ENCODE assay signal across 8 cellular contexts in genomic region chr17:81238815-81239713, GRCh38. TPM values are rescaled to one million over a fixed set of nuclear protein-coding genes. Genes with fewer than 3 reads are reported as not detected.
DNase-seq lines count a peak whose midpoint lies in the region; ATAC-seq, FAIRE-seq and TF ChIP-seq lines count a peak whose summit lies in the region.

A gene with protein sequence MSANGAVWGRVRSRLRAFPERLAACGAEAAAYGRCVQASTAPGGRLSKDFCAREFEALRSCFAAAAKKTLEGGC (plus strand): TSS chr17:81239318. CDS start chr17:81239364, 46 bp downstream.
A gene with protein sequence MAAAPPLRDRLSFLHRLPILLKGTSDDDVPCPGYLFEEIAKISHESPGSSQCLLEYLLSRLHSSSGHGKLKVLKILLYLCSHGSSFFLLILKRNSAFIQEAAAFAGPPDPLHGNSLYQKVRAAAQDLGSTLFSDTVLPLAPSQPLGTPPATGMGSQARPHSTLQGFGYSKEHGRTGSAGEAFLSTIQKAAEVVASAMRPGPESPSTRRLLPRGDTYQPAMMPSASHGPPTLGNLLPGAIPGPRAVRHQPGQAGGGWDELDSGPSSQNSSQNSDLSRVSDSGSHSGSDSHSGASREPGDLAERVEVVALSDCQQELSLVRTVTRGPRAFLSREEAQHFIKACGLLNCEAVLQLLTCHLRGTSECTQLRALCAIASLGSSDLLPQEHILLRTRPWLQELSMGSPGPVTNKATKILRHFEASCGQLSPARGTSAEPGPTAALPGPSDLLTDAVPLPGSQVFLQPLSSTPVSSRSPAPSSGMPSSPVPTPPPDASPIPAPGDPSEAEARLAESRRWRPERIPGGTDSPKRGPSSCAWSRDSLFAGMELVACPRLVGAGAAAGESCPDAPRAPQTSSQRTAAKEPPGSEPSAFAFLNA (minus strand): TSS chr17:81239055. CDS start chr17:81239033, 22 bp downstream.

- no peaks in the 10 kb centered on the region for H3K27me3 ChIP-seq in right atrium auricular region
- no peaks in the 10 kb centered on the region for H3K27me3 ChIP-seq in psoas muscle (ENCODE audit: insufficient read depth in 3 of 3, low read length in 2 of 3)

- ATAC-seq in GM18499 (IDR thresholded peaks at IDR 0.05; ENCODE audit: insufficient read depth, unreplicated experiment) (peak; percentile 81), HG02943 (IDR thresholded peaks at IDR 0.05; ENCODE audit: low read depth, unreplicated experiment) (peak; percentile 92), psoas muscle (peak; percentile 95 to 96 (median 96))

- H3K4me1 ChIP-seq in right atrium auricular region, result peaks cover 0 to 37% of the 10 kb centered on the region in 2 donors
- H3K4me1 ChIP-seq in psoas muscle, result peaks cover 20% of the 10 kb centered on the region

- 0 to 1% (median 1%) methylated on average over 68 to 100 of the region's 100 CpGs for WGBS in psoas muscle, 3 donors

- H3K9me3 ChIP-seq in right atrium auricular region, result no peaks in the 10 kb centered on the region
- H3K9me3 ChIP-seq in psoas muscle, result no peaks in the 10 kb centered on the region

- intact Hi-C loops in T-helper 2 cell treated with Interferon-gamma antibody and Interleukin-4, amounts not matched to agents 100 ng/mL and 5 ng/mL, for 36 hours (cut with micrococcal nuclease), result loop anchor here (1.0 to 2.0 kb wide), 2 partner anchors 16 to 56 kb away; partner anchors contain the start of gene SLC38A10
- intact Hi-C loops in psoas muscle (cut with DNase I), result no loop called here

- H3K36me3 ChIP-seq in right atrium auricular region, result no peaks in the 10 kb centered on the region
- peaks cover 0 to 28% of the 10 kb centered on the region in 2 donors for H3K36me3 ChIP-seq in psoas muscle (ENCODE audit: insufficient read depth in 1 of 2, low read depth in 1 of 2)

- TF ChIP-seq CTCF in right atrium auricular region (IDR thresholded peaks at IDR 0.05) (peak in 1 of 2 donors; percentile 32), psoas muscle (IDR thresholded peaks at IDR 0.05) (no peak)

- FAIRE-seq in urothelium cell line (lab: Jason Lieb, UNC), result peak; percentile 94

- DNase-seq in NCI-H187 treated with DMSO at 0.1 percent for 48 hours (lab: John Stamatoyannopoulos, UW) (peak; percentile 94), anterior cingulate cortex (lab: John Stamatoyannopoulos, UW) (peak; percentile 72 to 99 (median 98)), right atrium auricular region (ENCODE audit: low spot score) (peak; percentile 99), psoas muscle (peak; percentile 97 to 98), urothelium cell line (ENCODE audit: low spot score) (peak; percentile 100)

- peak within 1 kb of the TSS; percentile 79 to 80 for H3K27ac ChIP-seq in right atrium auricular region
- H3K27ac ChIP-seq in psoas muscle, result peak within 1 kb of the TSS; percentile 96

- peak within 1 kb of the TSS; percentile 91 to 100 for H3K4me3 ChIP-seq in right atrium auricular region
- H3K4me3 ChIP-seq in psoas muscle, result peak within 1 kb of the TSS; percentile 91

RNA-seq across cellular contexts. Expression of the first gene that starts in this region (rescaled TPM):
- total RNA-seq in T-helper 2 cell treated with Interferon-gamma antibody and Interleukin-4, amounts not matched to agents 100 ng/mL and 5 ng/mL, for 36 hours, result 42.5 and 43.3 TPM in 2 replicates
- 10 to 100 TPM; 53.1 to 53.5 TPM for total RNA-seq in right atrium auricular region
- 10 to 100 TPM; 45.6 to 58.5 (median 55.0) TPM for total RNA-seq in psoas muscle
- polyA plus RNA-seq in psoas muscle, result 10 to 100 TPM; 42.4 to 63.8 (median 54.9) TPM

RNA-seq across cellular contexts. Expression of the second gene that starts in this region (rescaled TPM):
- total RNA-seq in T-helper 2 cell treated with Interferon-gamma antibody and Interleukin-4, amounts not matched to agents 100 ng/mL and 5 ng/mL, for 36 hours, result 43.1 and 50.8 TPM in 2 replicates
- total RNA-seq in right atrium auricular region (10 to 100 TPM; 12.3 to 14.3 TPM), psoas muscle (10 to 100 TPM; 10.9 to 22.1 (median 11.8) TPM)
- polyA plus RNA-seq in psoas muscle, result 10 to 100 TPM; 11.2 to 14.3 (median 13.6) TPM

Comparison
In these comparisons a context has a peak if more than half of its experiments do, and no peak if none do; other contexts are left out.
1. Peak in every context shown above with its lines: DNase-seq, ATAC-seq, H3K4me3 ChIP-seq and H3K27ac ChIP-seq.